ENCODE assay signal across 8 cellular contexts in the genomic region with DNA sequence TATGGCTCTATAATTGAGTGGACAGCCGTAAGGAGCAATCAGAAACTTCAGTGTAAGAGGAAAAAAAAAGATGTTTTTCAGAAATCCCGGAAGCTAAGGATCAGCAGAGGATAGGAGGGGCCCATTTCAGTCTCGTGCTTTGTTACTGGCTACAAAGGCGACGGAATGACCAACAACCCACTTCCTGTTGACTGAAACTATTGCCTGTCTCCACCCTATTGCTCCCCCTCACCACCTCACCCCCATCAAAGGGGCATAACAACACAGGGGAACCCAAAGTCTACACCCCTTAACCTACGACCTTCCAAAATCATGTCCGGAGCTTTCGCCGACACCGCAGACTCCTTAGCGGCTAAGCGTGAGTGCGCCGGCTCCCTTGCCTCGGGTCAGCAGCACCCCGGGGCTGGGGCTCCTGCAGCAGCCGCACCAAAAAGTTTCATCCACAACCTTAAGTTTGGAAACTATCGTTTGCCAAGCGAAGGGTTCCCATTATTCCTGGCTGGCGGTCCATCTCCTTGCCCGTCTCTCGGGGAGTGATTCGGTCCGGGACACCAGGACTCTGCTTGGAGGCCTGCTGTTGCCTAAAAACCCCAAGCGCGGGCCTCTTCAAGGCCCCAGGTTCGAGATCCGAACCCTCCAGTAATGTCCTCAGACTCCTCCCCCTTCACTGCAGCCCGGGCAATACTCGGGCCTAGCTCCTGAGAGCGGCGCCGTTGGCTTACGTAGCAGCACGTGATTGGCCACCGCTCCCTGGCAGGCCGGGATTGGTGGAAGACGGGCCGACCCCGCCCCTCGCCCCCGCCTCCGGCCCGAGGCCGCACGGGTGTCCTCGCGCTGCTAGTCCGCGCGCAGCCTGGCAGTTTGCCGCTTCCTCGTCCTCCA. TPM values are rescaled to one million over a fixed set of nuclear protein-coding genes. Genes with fewer than 3 reads are reported as not detected.
DNase-seq lines count a peak whose midpoint lies in the region; ATAC-seq and TF ChIP-seq lines count a peak whose summit lies in the region.

TSS of gene TPP2 (plus strand) at position 840 of the 882 bp plus-strand sequence. CDS start 53 bp downstream, outside the sequence.

- H3K36me3 ChIP-seq in spleen: peaks cover 0 to 7% (median 0%) of the 10 kb centered on the region in 6 donors

- WGBS in spleen, 5 donors: 0 to 1% (median 0%) methylated on average over 32 to 53 of the region's 53 CpGs

- H3K9me3 ChIP-seq in spleen: no peaks in the 10 kb centered on the region

- H3K4me3 ChIP-seq in spleen: peak within 1 kb of the TSS; percentile 54 to 95 (median 86)

- TF ChIP-seq CTCF in spleen (IDR thresholded peaks at IDR 0.05 in 8 of 11, conservative IDR thresholded peaks at IDR 0.05 in 3 of 11): peak in 4 of 11 experiments; percentile 6 to 38 (median 21)

- no peaks in the 10 kb centered on the region for H3K27me3 ChIP-seq in spleen (replicated peaks in 1 of 7)

- TF ChIP-seq POLR2A in spleen (IDR thresholded peaks at IDR 0.05): peak; percentile 1 to 84 (median 44)

- DNase-seq in AG08396 (ENCODE audit: low spot score) (peak; percentile 99), NCI-H345 treated with DMSO at 0.1 percent for 48 hours (lab: John Stamatoyannopoulos, UW; ENCODE audit: unreplicated experiment) (peak; percentile 93), inferior parietal cortex (ENCODE audit: extremely low spot score) (peak; percentile 96), spleen (peak; percentile 99)
- peak; percentile 94 to 97 (median 96) for DNase-seq in activated CD4-positive, CD25-positive, alpha-beta regulatory T cell (lab: John Stamatoyannopoulos, UW)
- DNase-seq in central memory CD4-positive, alpha-beta T cell: peak; percentile 96

- H3K27ac ChIP-seq in spleen: peak within 1 kb of the TSS; percentile 96 to 100 (median 98)

- peak; percentile 81 for ATAC-seq in GM19023 (IDR thresholded peaks at IDR 0.05; ENCODE audit: unreplicated experiment)
- peak; percentile 76 for ATAC-seq in HG03280 (IDR thresholded peaks at IDR 0.05; ENCODE audit: unreplicated experiment)

- peaks cover 42 to 85% (median 65%) of the 10 kb centered on the region in 6 donors for H3K4me1 ChIP-seq in spleen

- intact Hi-C loops in spleen (cut with DNase I; ENCODE audit: low total_unique reads): loop anchor here (5.0 to 10.0 kb wide), 3 partner anchors 48 to 251 kb away; partner anchors contain the start of genes ERCC5 and TEX30

RNA-seq across cellular contexts. Expression of gene TPP2, which starts in this region (rescaled TPM):
- 10 to 100 TPM; 47.3 to 95.5 (median 58.2) TPM for total RNA-seq in spleen
- 10 to 100 TPM; 19.5 to 25.4 (median 22.2) TPM for polyA plus RNA-seq in spleen

Comparison
In these comparisons a context has a peak if more than half of its experiments do, and no peak if none do; other contexts are left out.
1. Peak in every context shown above with its lines: DNase-seq, ATAC-seq, H3K4me3 ChIP-seq and H3K27ac ChIP-seq.